In the genomic region with DNA sequence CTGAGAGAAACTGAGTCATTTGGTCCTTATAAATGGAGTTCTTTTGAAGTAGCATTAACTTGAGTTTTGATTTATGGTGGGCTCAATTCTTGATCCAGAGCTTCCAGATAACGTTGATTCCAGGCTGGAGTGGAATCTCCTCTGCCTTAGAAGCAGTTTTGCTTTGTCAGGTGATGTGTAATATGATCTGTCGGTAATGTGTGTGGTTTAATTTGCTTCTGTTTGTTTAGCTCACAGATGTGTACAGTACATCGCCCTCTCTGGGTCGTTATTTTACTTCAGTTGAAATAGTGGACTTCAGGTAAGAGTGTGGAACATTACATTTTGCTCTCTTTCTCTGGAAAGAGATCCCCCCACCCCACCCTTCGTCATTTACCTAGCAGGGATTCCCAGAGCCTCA, we compare ENCODE assay signal across 18 cellular contexts. TPM values are rescaled to one million over a fixed set of nuclear protein-coding genes. Genes with fewer than 3 reads are reported as not detected.
DNase-seq lines count a peak whose midpoint lies in the region; ATAC-seq and TF ChIP-seq lines count a peak whose summit lies in the region.
"Had no signal": no experiment of that assay in that cellular context is flagged by ENCODE, and none has a peak within 500 bp of the region (broad histone marks: within the 10 kb centered on the region; RNA-seq: fewer than 3 reads in every experiment).

No MANE protein-coding gene starts in this region.

- H3K4me3 ChIP-seq in fibroblast of villous mesenchyme (ENCODE audit: low read depth, low read length) = no peak overlapping the region
- H3K4me3 ChIP-seq: HAP-1, left ventricle myocardium inferior, skin epidermis, tibial artery had no signal

- peak; percentile 77 for DNase-seq in DMS53 (lab: John Stamatoyannopoulos, UW)
- DNase-seq in NCI-H1436 (lab: John Stamatoyannopoulos, UW) = peak; percentile 47
- DNase-seq in NCI-H526 (lab: John Stamatoyannopoulos, UW) = peak; percentile 51 to 58
- DNase-seq in fibroblast of villous mesenchyme (ENCODE audit: low read depth) = peak; percentile 11
- DNase-seq in activated naive CD4-positive, alpha-beta T cell treated with anti-CD3 and anti-CD28 coated beads, Interleukin-2, amount 50 U/mL, for 16 hours = no peak
- no peak for DNase-seq in substantia nigra (lab: John Stamatoyannopoulos, UW)
- DNase-seq: activated CD8-positive, alpha-beta memory T cell treated with anti-CD3 and anti-CD28 coated beads, Interleukin-2, amount 50 U/mL, for 4 hours; activated gamma-delta T cell; aorta; left ventricle myocardium inferior; Right ventricle myocardium superior; tibial artery had no signal

- no peak for TF ChIP-seq CTCF in fibroblast of villous mesenchyme (IDR thresholded peaks at IDR 0.05; ENCODE audit: insufficient read depth, low read depth, low read length)

- no peak overlapping the region for H3K27ac ChIP-seq in substantia nigra (ENCODE audit: low read depth, low read length, poor library complexity, severe bottlenecking)
- H3K27ac ChIP-seq: left ventricle myocardium inferior, skin epidermis, tibial artery had no signal

- no peak for ATAC-seq in GM19351 (IDR thresholded peaks at IDR 0.05; ENCODE audit: unreplicated experiment)
- no peak for ATAC-seq in GM19395 (IDR thresholded peaks at IDR 0.05; ENCODE audit: unreplicated experiment)

RNA-seq across cellular contexts. Expression of a gene that starts 23.1 kb away (rescaled TPM):
- 5.2 and 7.3 TPM in 2 replicates for total RNA-seq in fibroblast of villous mesenchyme

RNA-seq across cellular contexts. Expression of a gene that starts 23.7 kb away (rescaled TPM):
- total RNA-seq in fibroblast of villous mesenchyme = not detected in 2 replicates
- total RNA-seq: HT1080, M059J, Right ventricle myocardium superior had no signal

Comparison
In these comparisons a context has a peak if more than half of its experiments do, and no peak if none do; other contexts are left out.
1. DNase-seq: peak in DMS53 (single experiment), NCI-H1436 (single experiment), NCI-H526 (2 of 2) and fibroblast of villous mesenchyme (single experiment); none in activated naive CD4-positive, alpha-beta T cell treated with anti-CD3 and anti-CD28 coated beads, Interleukin-2, amount 50 U/mL, for 16 hours (single experiment) and substantia nigra (0 of 49).